ENCODE assay signal across 1 cellular context in genomic region chr13:114177245-114178010, GRCh38.
TF ChIP-seq lines count a peak whose summit lies in the region.

No MANE protein-coding gene starts in this region.

TF ChIP-seq in WTC11, 78 proteins besides CTCF, POLR2A, EP300 and RAD21 (continued from another document):
- TF ChIP-seq ZNF532 (CRISPR knock-in tag; IDR thresholded peaks at IDR 0.05; ENCODE audit: borderline replicate concordance) (no peak), ETV6 (CRISPR knock-in tag; IDR thresholded peaks at IDR 0.05) (no peak), ATF2 (CRISPR knock-in tag; IDR thresholded peaks at IDR 0.05; ENCODE audit: borderline replicate concordance, low read depth) (no peak), SP1 (CRISPR knock-in tag; conservative IDR thresholded peaks at IDR 0.05) (no peak), STAT6 (CRISPR knock-in tag; conservative IDR thresholded peaks at IDR 0.05; ENCODE audit: low read depth) (no peak), ZNF671 (CRISPR knock-in tag; IDR thresholded peaks at IDR 0.05) (no peak), SMAD4 (CRISPR knock-in tag; IDR thresholded peaks at IDR 0.05) (no peak), CDX4 (CRISPR knock-in tag; IDR thresholded peaks at IDR 0.05; ENCODE audit: borderline replicate concordance) (no peak), ATF6 (CRISPR knock-in tag; IDR thresholded peaks at IDR 0.05) (no peak), IRF1 (CRISPR knock-in tag; IDR thresholded peaks at IDR 0.05) (no peak), OVOL2 (CRISPR knock-in tag; IDR thresholded peaks at IDR 0.05; ENCODE audit: borderline replicate concordance) (no peak)
